Comparison of ENCODE assay signal across 1 cellular context in genomic region chr22:45164217-45165123, GRCh38.
TF ChIP-seq lines count a peak whose summit lies in the region.

No MANE protein-coding gene starts in this region.

TF ChIP-seq in H1, 55 proteins besides CTCF, POLR2A, EP300 and RAD21 (continued from another document):
- TF ChIP-seq CHD7 (IDR thresholded peaks at IDR 0.05; ENCODE audit: insufficient replicate concordance, low read length) (no peak), ASH2L (IDR thresholded peaks at IDR 0.05; ENCODE audit: low read length) (peak; percentile 15)
TF ChIP-seq in H1: peak in this region for 4.
